ENCODE assay signal across 20 cellular contexts in the genomic region with DNA sequence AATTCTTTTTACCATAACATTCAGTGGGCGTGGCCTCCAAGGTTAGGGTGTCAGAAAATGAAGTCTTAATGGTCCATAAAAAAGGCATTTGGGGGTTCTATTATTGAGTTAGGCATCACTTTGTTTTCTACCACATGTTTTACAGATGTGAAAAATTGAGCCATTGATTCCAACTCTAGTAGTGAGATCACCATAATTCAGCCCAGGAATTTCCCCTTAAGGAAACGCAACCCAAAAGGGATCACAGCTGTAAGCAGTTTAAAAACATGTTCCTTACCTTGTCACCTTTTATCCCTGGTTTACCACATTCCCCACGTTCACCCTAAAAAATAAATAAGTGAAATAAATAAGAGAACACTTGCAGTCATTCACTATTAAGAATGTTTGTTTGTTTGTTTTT. TPM values are rescaled to one million over a fixed set of nuclear protein-coding genes. Genes with fewer than 3 reads are reported as not detected.
"Had no signal": no experiment of that assay in that cellular context is flagged by ENCODE, and none has a peak within 500 bp of the region (broad histone marks: within the 10 kb centered on the region; RNA-seq: fewer than 3 reads in every experiment).

No MANE protein-coding gene starts in this region.

- DNase-seq: effector memory CD8-positive, alpha-beta T cell; esophagus squamous epithelium; glutamatergic neuron; immature natural killer cell; kidney; left cardiac atrium; mesendoderm; naive B cell; occipital lobe; pancreas; right cardiac atrium; stimulated activated CD4-positive, alpha-beta T cell treated with anti-CD3 and anti-CD28 coated beads, Interleukin-4, amount 100 ng/mL, for 1 hour; stimulated activated CD8-positive, alpha-beta memory T cell treated with anti-CD3 and anti-CD28 coated beads, Interleukin-4, amount 100 ng/mL, for 48 hours; stimulated activated naive CD8-positive, alpha-beta T cell treated with anti-CD3 and anti-CD28 coated beads, Interleukin-15, Interleukin-2, amounts not matched to agents 100 U/mL and 50 U/mL, for 24 hours; thyroid gland had no signal

- H3K4me3 ChIP-seq: esophagus squamous epithelium, gastroesophageal sphincter, pancreas, smooth muscle cell, suprapubic skin, thyroid gland had no signal

- ATAC-seq: effector memory CD8-positive, alpha-beta T cell; gastroesophageal sphincter; left cardiac atrium; pancreas; right cardiac atrium; stimulated activated effector memory CD8-positive, alpha-beta T cell treated with anti-CD3 and anti-CD28 coated beads, Interleukin-12 subunit alpha, Interleukin-12 subunit beta, amount 100 ng/mL, for 72 hours; stimulated activated naive CD8-positive, alpha-beta T cell treated with anti-CD3 and anti-CD28 coated beads, Interleukin-15, Interleukin-2, amounts not matched to agents 100 U/mL and 50 U/mL, for 24 hours had no signal

RNA-seq across cellular contexts. Expression of a gene that starts 24.9 kb away (rescaled TPM):
- total RNA-seq: lung microvascular endothelial cell had no signal
